In genomic region chr11:10317281-10317755, GRCh38 we compare ENCODE assay signal across 9 cellular contexts. TPM values are rescaled to one million over a fixed set of nuclear protein-coding genes. Genes with fewer than 3 reads are reported as not detected.
DNase-seq lines count a peak whose midpoint lies in the region; ATAC-seq and TF ChIP-seq lines count a peak whose summit lies in the region.
"Had no signal": no experiment of that assay in that cellular context is flagged by ENCODE, and none has a peak within 500 bp of the region (broad histone marks: within the 10 kb centered on the region; RNA-seq: fewer than 3 reads in every experiment).

No MANE protein-coding gene starts in this region.

- DNase-seq in SK-MEL-5 (ENCODE audit: low read depth, low spot score) (peak; percentile 28), ovary (peak in 4 of 5 donors; percentile 36 to 55 (median 52)), NCI-H2196 treated with DMSO at 0.1 percent for 48 hours (lab: John Stamatoyannopoulos, UW; ENCODE audit: unreplicated experiment) (no peak), CD1c-positive myeloid dendritic cell (ENCODE audit: extremely low spot score) (no peak)
- DNase-seq in activated T-helper 2 cell treated with anti-CD3 and anti-CD28 coated beads, Interferon-gamma antibody, Interleukin-2, Interleukin-4, amounts not matched to agents 10 μg/mL and 5 μg/mL and 100 μg/mL, durations not matched to agents 14 hours and 24 hours and 36 hours (ENCODE audit: low spot score): no peak
- DNase-seq: activated CD4-positive, alpha-beta T cell treated with anti-CD3 and anti-CD28 coated beads, Interleukin-2, amount 50 U/mL, for 48 hours had no signal

- ATAC-seq in GM19035 (IDR thresholded peaks at IDR 0.05; ENCODE audit: unreplicated experiment): peak; percentile 28
- peak; percentile 33 for ATAC-seq in HG02852 (IDR thresholded peaks at IDR 0.05; ENCODE audit: unreplicated experiment)

- intact Hi-C loops in ovary (cut with DNase I): no loop called here
- intact Hi-C loops in activated T-helper 2 cell treated with anti-CD3 and anti-CD28 coated beads, Interferon-gamma antibody, Interleukin-2, Interleukin-4, amounts not matched to agents 10 μg/mL and 5 μg/mL and 100 μg/mL, durations not matched to agents 14 hours and 24 hours and 36 hours (cut with micrococcal nuclease): no loop called here

- H3K27me3 ChIP-seq in ovary: no peaks in the 10 kb centered on the region

- H3K27me3 Mint-ChIP-seq in activated T-helper 2 cell treated with anti-CD3 and anti-CD28 coated beads, Interferon-gamma antibody, Interleukin-2, Interleukin-4, amounts not matched to agents 10 μg/mL and 5 μg/mL and 100 μg/mL, durations not matched to agents 14 hours and 24 hours and 36 hours (ENCODE audit: low read depth): peaks cover 7% of the 10 kb centered on the region

- H3K27ac ChIP-seq in ovary: peak overlapping the region in 1 of 2 donors; percentile 65

- 25 to 37% (median 26%) methylated on average over 4 of the region's 4 CpGs for WGBS in ovary, 3 donors

- no peak overlapping the region for H3K27ac Mint-ChIP-seq in activated T-helper 2 cell treated with anti-CD3 and anti-CD28 coated beads, Interferon-gamma antibody, Interleukin-2, Interleukin-4, amounts not matched to agents 10 μg/mL and 5 μg/mL and 100 μg/mL, durations not matched to agents 14 hours and 24 hours and 36 hours

- no peaks in the 10 kb centered on the region for H3K36me3 ChIP-seq in ovary

- no peak overlapping the region for H3K4me3 Mint-ChIP-seq in activated T-helper 2 cell treated with anti-CD3 and anti-CD28 coated beads, Interferon-gamma antibody, Interleukin-2, Interleukin-4, amounts not matched to agents 10 μg/mL and 5 μg/mL and 100 μg/mL, durations not matched to agents 14 hours and 24 hours and 36 hours (ENCODE audit: low read depth)
- H3K4me3 Mint-ChIP-seq: stimulated activated naive CD8-positive, alpha-beta T cell treated with anti-CD3 and anti-CD28 coated beads, Interleukin-15, Interleukin-2, amounts not matched to agents 100 ng/mL and 50 ng/mL, for 24 hours had no signal

- peaks cover 16% of the 10 kb centered on the region for H3K4me1 Mint-ChIP-seq in activated T-helper 2 cell treated with anti-CD3 and anti-CD28 coated beads, Interferon-gamma antibody, Interleukin-2, Interleukin-4, amounts not matched to agents 10 μg/mL and 5 μg/mL and 100 μg/mL, durations not matched to agents 14 hours and 24 hours and 36 hours (ENCODE audit: low read depth)

- no peak for TF ChIP-seq CTCF in ovary (IDR thresholded peaks at IDR 0.05)

- no peak for TF ChIP-seq EP300 in ovary (IDR thresholded peaks at IDR 0.05)

- no peak for TF ChIP-seq POLR2A in ovary (IDR thresholded peaks at IDR 0.05)

- no peaks in the 10 kb centered on the region for H3K9me3 Mint-ChIP-seq in activated T-helper 2 cell treated with anti-CD3 and anti-CD28 coated beads, Interferon-gamma antibody, Interleukin-2, Interleukin-4, amounts not matched to agents 10 μg/mL and 5 μg/mL and 100 μg/mL, durations not matched to agents 14 hours and 24 hours and 36 hours
- H3K9me3 Mint-ChIP-seq: stimulated activated naive CD8-positive, alpha-beta T cell treated with anti-CD3 and anti-CD28 coated beads, Interleukin-15, Interleukin-2, amounts not matched to agents 100 ng/mL and 50 ng/mL, for 24 hours had no signal

- peaks cover 13% of the 10 kb centered on the region for H3K4me1 ChIP-seq in ovary (ENCODE audit: insufficient read depth)

- in situ Hi-C loops in SK-MEL-5 (cut with HindIII; ENCODE audit: low pct_unique_long_range_greater_than_20kb, low sequenced_read_pairs): no loop called here

- H3K36me3 Mint-ChIP-seq in activated T-helper 2 cell treated with anti-CD3 and anti-CD28 coated beads, Interferon-gamma antibody, Interleukin-2, Interleukin-4, amounts not matched to agents 10 μg/mL and 5 μg/mL and 100 μg/mL, durations not matched to agents 14 hours and 24 hours and 36 hours (ENCODE audit: low read depth): no peaks in the 10 kb centered on the region

- H3K4me3 ChIP-seq in ovary: no peak overlapping the region

- H3K9me3 ChIP-seq in ovary: no peaks in the 10 kb centered on the region

RNA-seq across cellular contexts. Expression of gene ADM, which starts 12.4 kb away (rescaled TPM):
- total RNA-seq in SK-MEL-5 (2014; rRNA removed; shearing (Covaris generic)): 113 and 114 TPM in 2 replicates
- polyA plus RNA-seq in SK-MEL-5 (2015; cell fraction: cytosol; rRNA removed): 67.9 and 68.5 TPM in 2 replicates
- 255 and 256 TPM in 2 replicates for polyA plus RNA-seq in SK-MEL-5 (2015; cell fraction: nucleus; rRNA removed)
- total RNA-seq in ovary: 10 to 100 TPM in 5 of 7 donors, 1 to 10 TPM in 2; 8.2 to 83.8 (median 17.5) TPM
- 10 to 100 TPM; 33.2 to 47.2 TPM for polyA plus RNA-seq in ovary
- total RNA-seq in activated T-helper 2 cell treated with anti-CD3 and anti-CD28 coated beads, Interferon-gamma antibody, Interleukin-2, Interleukin-4, amounts not matched to agents 10 μg/mL and 5 μg/mL and 100 μg/mL, durations not matched to agents 14 hours and 24 hours and 36 hours: 2.3 and 3.5 TPM in 2 replicates

RNA-seq across cellular contexts. Expression of gene SBF2, which starts 23.3 kb away (rescaled TPM):
- total RNA-seq in SK-MEL-5 (2014; rRNA removed; shearing (Covaris generic)): 27.8 and 29.6 TPM in 2 replicates
- 21.4 and 28.7 TPM in 2 replicates for polyA plus RNA-seq in SK-MEL-5 (2015; cell fraction: cytosol; rRNA removed)
- 15.3 and 26.7 TPM in 2 replicates for polyA plus RNA-seq in SK-MEL-5 (2015; cell fraction: nucleus; rRNA removed)
- 10 to 100 TPM; 46.7 to 77.5 (median 52.6) TPM for total RNA-seq in ovary
- 10 to 100 TPM; 27.4 to 32.0 TPM for polyA plus RNA-seq in ovary
- total RNA-seq in activated T-helper 2 cell treated with anti-CD3 and anti-CD28 coated beads, Interferon-gamma antibody, Interleukin-2, Interleukin-4, amounts not matched to agents 10 μg/mL and 5 μg/mL and 100 μg/mL, durations not matched to agents 14 hours and 24 hours and 36 hours: 4.2 and 4.9 TPM in 2 replicates

Comparison
In these comparisons a context has a peak if more than half of its experiments do, and no peak if none do; other contexts are left out.
1. DNase-seq: peak in SK-MEL-5 (single experiment) and ovary (4 of 5); none in activated T-helper 2 cell treated with anti-CD3 and anti-CD28 coated beads, Interferon-gamma antibody, Interleukin-2, Interleukin-4, amounts not matched to agents 10 μg/mL and 5 μg/mL and 100 μg/mL, durations not matched to agents 14 hours and 24 hours and 36 hours (single experiment), NCI-H2196 treated with DMSO at 0.1 percent for 48 hours (single experiment) and CD1c-positive myeloid dendritic cell (single experiment).